ENCODE assay signal across 24 cellular contexts in the genomic region with DNA sequence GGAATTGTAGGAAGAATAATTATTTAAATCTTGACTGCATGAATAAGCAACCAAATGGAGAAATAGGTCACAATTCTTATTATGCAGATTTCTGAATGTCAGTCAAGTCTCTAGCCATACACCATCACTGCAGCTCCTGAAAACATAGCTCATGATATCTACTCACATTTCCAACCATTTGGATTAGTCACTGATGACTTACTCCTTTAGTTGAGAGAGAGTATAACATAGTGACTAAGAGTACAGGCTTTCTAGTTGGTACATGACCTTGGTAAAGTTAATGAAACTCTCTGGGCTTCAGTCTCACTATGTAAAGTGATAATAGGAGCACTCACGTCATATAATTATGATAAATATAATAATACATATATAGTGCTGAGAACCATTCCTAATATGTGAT.
"Had no signal": no experiment of that assay in that cellular context is flagged by ENCODE, and none has a peak within 500 bp of the region (broad histone marks: within the 10 kb centered on the region; RNA-seq: fewer than 3 reads in every experiment).

No MANE protein-coding gene starts in this region.

- H3K4me2 ChIP-seq: hepatocyte had no signal

- H3K27ac ChIP-seq: cardiac muscle cell, esophagus muscularis mucosa, gastrocnemius medialis, hepatocyte, left ventricle myocardium inferior, ovary, sigmoid colon, thoracic aorta had no signal

- H3K4me1 ChIP-seq: esophagus muscularis mucosa, gastrocnemius medialis, left ventricle myocardium inferior, sigmoid colon had no signal

- DNase-seq: activated CD4-positive, alpha-beta T cell treated with anti-CD3 and anti-CD28 coated beads for 36 hours; activated CD4-positive, CD25-positive, alpha-beta regulatory T cell; activated CD8-positive, alpha-beta memory T cell treated with anti-CD3 and anti-CD28 coated beads, Interleukin-2, amount 10 ng/mL, durations not matched to agents 7 days and 5 days; activated CD8-positive, alpha-beta T cell treated with anti-CD3 and anti-CD28 coated beads, Interleukin-2, amount 10 ng/mL, durations not matched to agents 7 days and 5 days; activated T-cell treated with anti-CD3 and anti-CD28 coated beads, Interleukin-2, amount 50 U/mL, for 48 hours; anterior cingulate cortex; cortex of kidney; effector memory CD8-positive, alpha-beta T cell; gastrocnemius medialis; glutamatergic neuron; islet precursor cell; left ventricle myocardium inferior; ovary; sigmoid colon; small intestine; stimulated activated CD4-positive, alpha-beta T cell treated with anti-CD3 and anti-CD28 coated beads, Interleukin-4, amount 100 ng/mL, for 24 hours; T-helper 1 cell; trophoblast cell had no signal

- H3K4me3 ChIP-seq: cardiac muscle cell, esophagus muscularis mucosa, gastrocnemius medialis, hepatocyte, left ventricle myocardium inferior, lung, ovary, sigmoid colon, thoracic aorta had no signal

- H3K36me3 ChIP-seq: cardiac muscle cell, esophagus muscularis mucosa, gastrocnemius medialis, left ventricle myocardium inferior, ovary, sigmoid colon, thoracic aorta had no signal

- ATAC-seq: activated CD4-positive, alpha-beta T cell treated with anti-CD3 and anti-CD28 coated beads for 36 hours; activated CD8-positive, alpha-beta memory T cell treated with anti-CD3 and anti-CD28 coated beads, Interleukin-2, amount 10 ng/mL, durations not matched to agents 7 days and 5 days; activated CD8-positive, alpha-beta T cell treated with anti-CD3 and anti-CD28 coated beads, Interleukin-2, amount 10 ng/mL, durations not matched to agents 7 days and 5 days; effector memory CD8-positive, alpha-beta T cell; gastrocnemius medialis; stimulated activated effector memory CD8-positive, alpha-beta T cell treated with anti-CD3 and anti-CD28 coated beads, Interleukin-12 subunit alpha, Interleukin-12 subunit beta, amount 100 ng/mL, for 72 hours had no signal

- H2AFZ ChIP-seq: hepatocyte had no signal

- H3K79me2 ChIP-seq: hepatocyte had no signal

- H3K9me3 ChIP-seq: gastrocnemius medialis, ovary, thoracic aorta had no signal

- H3K27me3 ChIP-seq: cardiac muscle cell, esophagus muscularis mucosa, gastrocnemius medialis, hepatocyte, ovary, sigmoid colon had no signal
